28 cellular contexts compared by ENCODE assay signal in the genomic region with DNA sequence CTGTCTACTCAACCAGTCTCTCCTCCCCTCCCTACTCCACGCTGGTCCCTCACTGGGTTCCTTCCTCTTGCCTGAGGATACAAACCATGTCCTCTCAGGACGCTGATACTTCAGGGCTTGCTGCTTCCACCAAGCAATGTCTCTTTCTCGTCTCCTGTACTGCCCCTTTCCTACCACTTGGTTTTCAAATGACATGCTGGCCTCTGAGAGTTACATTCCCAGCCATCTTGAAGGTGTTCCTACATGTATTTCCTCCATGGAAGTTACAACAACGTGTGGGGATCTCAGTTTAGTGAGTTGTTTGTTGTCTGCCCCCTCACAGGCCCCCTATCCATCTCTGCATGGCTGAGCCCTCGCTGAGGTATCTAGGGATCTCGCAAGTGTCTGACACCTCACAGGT.
"Had no signal": no experiment of that assay in that cellular context is flagged by ENCODE, and none has a peak within 500 bp of the region (broad histone marks: within the 10 kb centered on the region; RNA-seq: fewer than 3 reads in every experiment).

No MANE protein-coding gene starts in this region.

- H3K9me3 Mint-ChIP-seq: immature natural killer cell; memory B cell; mesothelial cell of epicardium; natural killer cell treated with Interleukin-12 subunit alpha and Interleukin-12 subunit beta and Interleukin-15 and Interleukin-18, amount 100 ng/mL, for 72 hours; stimulated activated effector memory CD8-positive, alpha-beta T cell treated with anti-CD3 and anti-CD28 coated beads, Interleukin-12 subunit alpha, Interleukin-12 subunit beta, amount 100 ng/mL, for 72 hours; type B pancreatic cell had no signal

- H3K27me3 ChIP-seq: right atrium auricular region, sigmoid colon, stomach, thyroid gland had no signal

- H3K4me1 ChIP-seq: esophagus squamous epithelium, heart right ventricle, prostate gland, right atrium auricular region, sigmoid colon had no signal

- ATAC-seq: heart right ventricle; mucosa of descending colon; stimulated activated effector memory CD8-positive, alpha-beta T cell treated with anti-CD3 and anti-CD28 coated beads, Interleukin-12 subunit alpha, Interleukin-12 subunit beta, amount 100 ng/mL, for 72 hours had no signal

- H3K9me3 ChIP-seq: esophagus squamous epithelium, heart right ventricle, mucosa of descending colon, prostate gland, right atrium auricular region, sigmoid colon, stomach, thyroid gland had no signal

- H3K36me3 ChIP-seq: esophagus squamous epithelium, heart right ventricle, prostate gland, right atrium auricular region, sigmoid colon, stomach, thyroid gland had no signal

- DNase-seq: dermis blood vessel endothelial cell; effector memory CD4-positive, alpha-beta T cell; esophagus squamous epithelium; foreskin melanocyte; glutamatergic neuron; heart right ventricle; hippocampal formation; immature natural killer cell; islet precursor cell; kidney glomerular epithelial cell; mucosa of descending colon; naive B cell; sigmoid colon; stimulated activated CD4-positive, alpha-beta T cell treated with anti-CD3 and anti-CD28 coated beads, Interleukin-2, amount 100 ng/mL, for 24 hours; stimulated activated CD4-positive, alpha-beta T cell treated with anti-CD3 and anti-CD28 coated beads, Interleukin-4, amount 100 ng/mL, for 24 hours; stimulated activated naive CD4-positive, alpha-beta T cell treated with Interleukin-2 at 50 U/mL for 16 hours; stomach; thyroid gland had no signal

- H3K4me3 Mint-ChIP-seq: immature natural killer cell; memory B cell; mesothelial cell of epicardium; naive B cell; natural killer cell treated with Interleukin-12 subunit alpha and Interleukin-12 subunit beta and Interleukin-15 and Interleukin-18, amount 100 ng/mL, for 72 hours; stimulated activated effector memory CD8-positive, alpha-beta T cell treated with anti-CD3 and anti-CD28 coated beads, Interleukin-12 subunit alpha, Interleukin-12 subunit beta, amount 100 ng/mL, for 72 hours; type B pancreatic cell had no signal

- H3K4me1 Mint-ChIP-seq: immature natural killer cell; memory B cell; mesothelial cell of epicardium; naive B cell; stimulated activated effector memory CD8-positive, alpha-beta T cell treated with anti-CD3 and anti-CD28 coated beads, Interleukin-12 subunit alpha, Interleukin-12 subunit beta, amount 100 ng/mL, for 72 hours had no signal

- FAIRE-seq: endometrium had no signal

- H3K27ac Mint-ChIP-seq: immature natural killer cell; memory B cell; mesothelial cell of epicardium; natural killer cell treated with Interleukin-12 subunit alpha and Interleukin-12 subunit beta and Interleukin-15 and Interleukin-18, amount 100 ng/mL, for 72 hours; stimulated activated effector memory CD8-positive, alpha-beta T cell treated with anti-CD3 and anti-CD28 coated beads, Interleukin-12 subunit alpha, Interleukin-12 subunit beta, amount 100 ng/mL, for 72 hours; type B pancreatic cell had no signal

- H3K27ac ChIP-seq: coronary artery, esophagus squamous epithelium, heart right ventricle, prostate gland, right atrium auricular region, sigmoid colon, stomach, thyroid gland had no signal

- H3K36me3 Mint-ChIP-seq: immature natural killer cell; memory B cell; mesothelial cell of epicardium; naive B cell; natural killer cell treated with Interleukin-12 subunit alpha and Interleukin-12 subunit beta and Interleukin-15 and Interleukin-18, amount 100 ng/mL, for 72 hours; stimulated activated effector memory CD8-positive, alpha-beta T cell treated with anti-CD3 and anti-CD28 coated beads, Interleukin-12 subunit alpha, Interleukin-12 subunit beta, amount 100 ng/mL, for 72 hours; type B pancreatic cell had no signal

- H3K4me3 ChIP-seq: coronary artery, esophagus squamous epithelium, heart right ventricle, lung, mucosa of descending colon, prostate gland, right atrium auricular region, sigmoid colon, stomach, thyroid gland had no signal
